ENCODE assay signal across 16 cellular contexts in genomic region chr6:75288023-75288422, GRCh38.
"Had no signal": no experiment of that assay in that cellular context is flagged by ENCODE, and none has a peak within 500 bp of the region (broad histone marks: within the 10 kb centered on the region; RNA-seq: fewer than 3 reads in every experiment).

No MANE protein-coding gene starts in this region.

- H3K4me3 ChIP-seq: heart left ventricle, lung, ovary, sigmoid colon, thyroid gland had no signal

- H3K27ac ChIP-seq: heart left ventricle, ovary, sigmoid colon, thyroid gland had no signal

- ATAC-seq: heart left ventricle, left colon had no signal

- DNase-seq: activated CD4-positive, alpha-beta T cell treated with anti-CD3 and anti-CD28 coated beads, Interleukin-2, amount 50 U/mL, for 1 hour; activated CD4-positive, CD25-positive, alpha-beta regulatory T cell; activated T-cell treated with anti-CD3 and anti-CD28 coated beads, Interleukin-2, amount 50 U/mL, for 1 hour; effector memory CD4-positive, alpha-beta T cell; heart left ventricle; left colon; ovary; sigmoid colon; stimulated activated CD4-positive, alpha-beta T cell treated with anti-CD3 and anti-CD28 coated beads, Interleukin-1b, Interleukin-23, amount 100 ng/mL, for 48 hours; SW 1271; thyroid gland had no signal

- H3K9me3 ChIP-seq: heart left ventricle, ovary, sigmoid colon, thyroid gland had no signal

- H3K36me3 ChIP-seq: ovary, sigmoid colon, thyroid gland had no signal

- H3K27me3 ChIP-seq: heart left ventricle, ovary, sigmoid colon, thyroid gland had no signal

- H3K27me3 Mint-ChIP-seq: activated naive CD8-positive, alpha-beta T cell; brain; dendritic cell treated with granulocyte-macrophage colony-stimulating factor and Interleukin-4, amounts not matched to agents 40 ng/mL and 50 ng/mL, for 4 days had no signal

- H3K9me3 Mint-ChIP-seq: brain; dendritic cell treated with granulocyte-macrophage colony-stimulating factor and Interleukin-4, amounts not matched to agents 40 ng/mL and 50 ng/mL, for 4 days; neural crest cell had no signal

- H3K36me3 Mint-ChIP-seq: activated naive CD8-positive, alpha-beta T cell had no signal

- H3K4me3 Mint-ChIP-seq: activated naive CD8-positive, alpha-beta T cell; dendritic cell treated with granulocyte-macrophage colony-stimulating factor and Interleukin-4, amounts not matched to agents 40 ng/mL and 50 ng/mL, for 4 days; neural crest cell had no signal
